In genomic region chr1:183952101-183952500, GRCh38 we compare ENCODE assay signal across 20 cellular contexts.
DNase-seq lines count a peak whose midpoint lies in the region; ATAC-seq and TF ChIP-seq lines count a peak whose summit lies in the region.
"Had no signal": no experiment of that assay in that cellular context is flagged by ENCODE, and none has a peak within 500 bp of the region (broad histone marks: within the 10 kb centered on the region; RNA-seq: fewer than 3 reads in every experiment).

No MANE protein-coding gene starts in this region.

- H3K4me3 ChIP-seq in PC-3 (ENCODE audit: low read length) (no peak overlapping the region), sigmoid colon (no peak overlapping the region)
- H3K4me3 ChIP-seq: A549 had no signal

- peaks cover 8% of the 10 kb centered on the region for H3K4me1 ChIP-seq in PC-3 (ENCODE audit: insufficient read depth, low read length)
- H3K4me1 ChIP-seq in sigmoid colon: peaks cover 0 to 35% (median 19%) of the 10 kb centered on the region in 4 donors
- H3K4me1 ChIP-seq: A549 had no signal

- H3F3A ChIP-seq in PC-3 (ENCODE audit: low read length, unreplicated experiment): no peaks in the 10 kb centered on the region

- H3K36me3 ChIP-seq in PC-3 (ENCODE audit: low read depth, low read length) (no peaks in the 10 kb centered on the region), sigmoid colon (peaks cover 0 to 11% (median 0%) of the 10 kb centered on the region in 4 donors)

- H3K27me3 ChIP-seq in PC-3 (ENCODE audit: low read length): no peaks in the 10 kb centered on the region
- H3K27me3 ChIP-seq in sigmoid colon: no peaks in the 10 kb centered on the region

- no peaks in the 10 kb centered on the region for H3K9me3 ChIP-seq in PC-3 (ENCODE audit: low read length)
- no peaks in the 10 kb centered on the region for H3K9me3 ChIP-seq in sigmoid colon
- H3K9me3 ChIP-seq: Caco-2 had no signal

- H3K79me2 ChIP-seq in PC-3 (ENCODE audit: low read length): no peaks in the 10 kb centered on the region

- no peak overlapping the region for H3K4me2 ChIP-seq in PC-3 (ENCODE audit: low read length)
- H3K4me2 ChIP-seq: A549 had no signal

- peak; percentile 46; the same call in 1 of the 2 replicates for ATAC-seq in PC-3
- ATAC-seq: A549 had no signal

- 92 to 97% methylated on average over 1 of the region's 1 CpG for WGBS in sigmoid colon, 2 donors

- BruUV-seq in PC-3 (replicated peaks; lab: Mats Ljungman, UMichigan): no TSS peak

- no peak overlapping the region; the same call in 1 of the 2 replicates for H3K27ac ChIP-seq in PC-3 (ENCODE audit: low read length)
- peak overlapping the region; percentile 67 for H3K27ac ChIP-seq in caudate nucleus (ENCODE audit: low read depth, low read length)
- H3K27ac ChIP-seq in sigmoid colon: peak overlapping the region in 3 of 4 donors; percentile 65 to 74 (median 72)
- H3K27ac ChIP-seq: A549 had no signal

- TF ChIP-seq POLR2A in sigmoid colon (IDR thresholded peaks at IDR 0.05): no peak

- no peak for TF ChIP-seq CTCF in PC-3 (conservative IDR thresholded peaks at IDR 0.05; ENCODE audit: low read depth, low read length)
- TF ChIP-seq CTCF in sigmoid colon (IDR thresholded peaks at IDR 0.05): no peak

- intact Hi-C loops in PC-3 (cut with micrococcal nuclease): loop anchor here (10.0 kb wide), 1 partner anchor 113 kb away; no protein-coding TSS in a partner anchor
- intact Hi-C loops in sigmoid colon (cut with DNase I): loop anchor here (5.0 kb wide), 1 partner anchor 85 kb away; the partner anchor contains the start of gene COLGALT2

- H2AFZ ChIP-seq in PC-3 (ENCODE audit: low read length): no peak overlapping the region

- H3K9ac ChIP-seq in PC-3 (ENCODE audit: low read length): no peak overlapping the region

- CTCF ChIA-PET in PC-3 (lab: Charles Lee): no interaction called here

- H3K9me2 ChIP-seq in PC-3 (replicated peaks; ENCODE audit: low read length): no peaks in the 10 kb centered on the region

- no peaks in the 10 kb centered on the region for H4K20me1 ChIP-seq in PC-3 (ENCODE audit: low read length)

- DNase-seq in ELR (ENCODE audit: low read depth) (peak; percentile 56), PC-3 (peak; percentile 28), caudate nucleus (lab: John Stamatoyannopoulos, UW) (no peak), sigmoid colon (no peak), HT-29 (ENCODE audit: low spot score) (no peak), COLO829 (ENCODE audit: low spot score) (no peak), C1 segment of cervical spinal cord (lab: John Stamatoyannopoulos, UW) (no peak)
- no peak for DNase-seq in activated T-cell treated with anti-CD3 and anti-CD28 coated beads, Interleukin-2, amount 50 U/mL, for 1 hour
- DNase-seq: Caco-2; CD4-positive, alpha-beta T cell; H9; HFFc6; KBM-7; NCI-H1694; NCI-H2081 treated with DMSO at 0.1 percent for 48 hours; NCI-H2171 treated with DMSO at 0.1 percent for 48 hours; NCI-H524 treated with DMSO at 0.1 percent for 48 hours; RPMI8226; SHP77 had no signal

- POLR2A ChIA-PET in PC-3 (lab: Charles Lee; ENCODE audit: unreplicated experiment): no interaction called here

- no peak for TF ChIP-seq EP300 in sigmoid colon (IDR thresholded peaks at IDR 0.05)

Comparison
In these comparisons a context has a peak if more than half of its experiments do, and no peak if none do; other contexts are left out.
1. DNase-seq: peak in ELR (single experiment) and PC-3 (single experiment); none in caudate nucleus (0 of 61), sigmoid colon (single experiment), activated T-cell treated with anti-CD3 and anti-CD28 coated beads, Interleukin-2, amount 50 U/mL, for 1 hour (single experiment), HT-29 (single experiment), COLO829 (single experiment) and C1 segment of cervical spinal cord (0 of 14).